ENCODE assay signal across 27 cellular contexts in genomic region chr18:78725426-78725825, GRCh38.
"Had no signal": no experiment of that assay in that cellular context is flagged by ENCODE, and none has a peak within 500 bp of the region (broad histone marks: within the 10 kb centered on the region; RNA-seq: fewer than 3 reads in every experiment).

No MANE protein-coding gene starts in this region.

- H3K4me1 ChIP-seq: Peyer's patch, SJCRH30 had no signal

- ATAC-seq: activated CD4-positive, alpha-beta T cell treated with anti-CD3 and anti-CD28 coated beads for 36 hours; K562 had no signal

- FAIRE-seq: K562 had no signal

- H3K36me3 ChIP-seq: brain microvascular endothelial cell, cardiac muscle cell, Peyer's patch, SJCRH30 had no signal

- H3K9me3 ChIP-seq: Peyer's patch, SJCRH30, SK-N-SH had no signal

- H3K4me2 ChIP-seq: SK-N-SH had no signal

- DNase-seq: activated CD4-positive, alpha-beta memory T cell treated with anti-CD3 and anti-CD28 coated beads, Interleukin-2, amount 10 ng/mL, durations not matched to agents 7 days and 5 days; activated CD4-positive, alpha-beta T cell treated with anti-CD3 and anti-CD28 coated beads for 36 hours; activated CD4-positive, alpha-beta T cell treated with anti-CD3 and anti-CD28 coated beads, Interleukin-2, amount 50 U/mL, for 1 hour; activated CD8-positive, alpha-beta memory T cell treated with anti-CD3 and anti-CD28 coated beads, Interleukin-2, amount 50 U/mL, for 4 hours; activated gamma-delta T cell; activated naive CD4-positive, alpha-beta T cell treated with anti-CD3 and anti-CD28 coated beads, Interleukin-2, amount 10 ng/mL, durations not matched to agents 7 days and 5 days; activated naive CD8-positive, alpha-beta T cell treated with anti-CD3 and anti-CD28 coated beads for 36 hours; activated T-cell treated with anti-CD3 and anti-CD28 coated beads, Interleukin-2, amount 50 U/mL, for 1 hour; brain microvascular endothelial cell; Karpas-422; MM.1S; NCI-H1105; NCI-H1436; NCI-H187; NCI-H2081; NCI-H510A treated with DMSO at 0.1 percent for 48 hours; NCI-H69; NK-92 treated with Interleukin-12 subunit alpha and Interleukin-12 subunit beta, amount 100 ng/mL, for 24 hours; Peyer's patch; Right ventricle myocardium superior; SJCRH30; SK-N-SH; T-helper 1 cell had no signal

- H3K27ac ChIP-seq: brain microvascular endothelial cell, cardiac muscle cell, Peyer's patch, RWPE1, SJCRH30, VCaP had no signal

- H3K4me3 ChIP-seq: cardiac muscle cell, K562, Peyer's patch, SJCRH30 had no signal

- H3K27me3 ChIP-seq: brain microvascular endothelial cell, Peyer's patch, SJCRH30 had no signal

- H3K9ac ChIP-seq: SK-N-SH had no signal
